ENCODE assay signal across 12 cellular contexts in genomic region chr9:96169488-96169887, GRCh38.
DNase-seq lines count a peak whose midpoint lies in the region; ATAC-seq and TF ChIP-seq lines count a peak whose summit lies in the region.
"Had no signal": no experiment of that assay in that cellular context is flagged by ENCODE, and none has a peak within 500 bp of the region (broad histone marks: within the 10 kb centered on the region; RNA-seq: fewer than 3 reads in every experiment).

No MANE protein-coding gene starts in this region.

- H3K27ac ChIP-seq in IMR-90 (ENCODE audit: insufficient read depth, low read length), result no peak overlapping the region

- no peak overlapping the region for H2BK20ac ChIP-seq in IMR-90 (ENCODE audit: low read depth, low read length)

- H3K4me1 ChIP-seq in IMR-90 (ENCODE audit: control insufficient read depth, insufficient read depth, low read length), result no peaks in the 10 kb centered on the region; the same call in 1 of the 2 replicates

- no peak overlapping the region for H3K14ac ChIP-seq in IMR-90 (replicated peaks; ENCODE audit: low read depth, low read length)

- no peak overlapping the region for H3K23ac ChIP-seq in IMR-90 (ENCODE audit: low read depth, low read length)

- peaks cover 6% of the 10 kb centered on the region for H3K9me3 Mint-ChIP-seq in nephron progenitor cell

- no peak overlapping the region for H3K27ac Mint-ChIP-seq in nephron progenitor cell
- H3K27ac Mint-ChIP-seq in T-helper 17 cell, result no peak overlapping the region
- H3K27ac Mint-ChIP-seq: CD8-positive, alpha-beta T cell had no signal

- H3K4me3 Mint-ChIP-seq in nephron progenitor cell (no peak overlapping the region), T-helper 17 cell (no peak overlapping the region)
- H3K4me3 Mint-ChIP-seq: brain; CD8-positive, alpha-beta T cell had no signal

- no peak overlapping the region for H2AK9ac ChIP-seq in IMR-90 (replicated peaks; ENCODE audit: low read depth, low read length, poor library complexity)

- in situ Hi-C loops in IMR-90 (cut with MboI; ENCODE audit: low sequenced_read_pairs) (no loop called here), KBM-7 (cut with MboI; ENCODE audit: low pct_unique_long_range_greater_than_20kb, low sequenced_read_pairs) (no loop called here)

- H3K4me2 ChIP-seq in IMR-90 (ENCODE audit: low read depth, low read length), result no peak overlapping the region

- H3K4me3 ChIP-seq in IMR-90 (ENCODE audit: insufficient read depth, low read depth, low read length), result no peak overlapping the region

- no TSS peak for BruUV-seq in IMR-90 (replicated peaks; lab: Mats Ljungman, UMichigan)

- H2BK5ac ChIP-seq in IMR-90 (ENCODE audit: low read depth, low read length, poor library complexity, severe bottlenecking), result no peak overlapping the region

- no peak overlapping the region for H3K18ac ChIP-seq in IMR-90 (ENCODE audit: low read depth, low read length)

- no CpG with 5 or more reads among the region's 15 CpGs for WGBS in IMR-90 (ENCODE audit: extremely low coverage in 2 of 2, insufficient read length in 1 of 2), 2 experiments

- H3K36me3 ChIP-seq in IMR-90 (ENCODE audit: control insufficient read depth, insufficient read depth, low read length), result no peaks in the 10 kb centered on the region

- H4K20me1 ChIP-seq in IMR-90 (ENCODE audit: insufficient read depth, low read length), result no peaks in the 10 kb centered on the region

- H3K27me3 ChIP-seq in IMR-90 (ENCODE audit: control insufficient read depth, insufficient read depth, low read length), result peaks cover 7% of the 10 kb centered on the region; the same call in 1 of the 2 replicates

- ATAC-seq in IMR-90 (ENCODE audit: low read depth) (peak; percentile 87), esophagus mucosa (peak; percentile 55), GM18517 (IDR thresholded peaks at IDR 0.05; ENCODE audit: unreplicated experiment) (no peak), T-helper 17 cell (no peak)
- ATAC-seq: CD8-positive, alpha-beta T cell had no signal

- CTCF ChIA-PET in IMR-90 (lab: Yijun Ruan, JAX), result interaction anchor here (1.0 kb wide), 1 partner anchor 10 kb away, joined by 4 read pairs; no protein-coding TSS in a partner anchor

- peak; percentile 62 for DNase-seq in AG20443 (ENCODE audit: low spot score)
- peak; percentile 4 for DNase-seq in IMR-90
- peak; percentile 92 for DNase-seq in nephron progenitor cell
- no peak for DNase-seq in activated CD8-positive, alpha-beta memory T cell treated with anti-CD3 and anti-CD28 coated beads for 24 hours
- no peak for DNase-seq in KBM-7
- DNase-seq in T-helper 17 cell, result no peak
- DNase-seq: activated CD4-positive, alpha-beta T cell treated with anti-CD3 and anti-CD28 coated beads for 4 hours; CD8-positive, alpha-beta T cell; NCI-H524 treated with DMSO at 0.1 percent for 48 hours had no signal

- no peak overlapping the region for H2AK5ac ChIP-seq in IMR-90 (ENCODE audit: low read depth, low read length)

- H3K27me3 Mint-ChIP-seq in nephron progenitor cell (ENCODE audit: low read depth, poor library complexity) (peaks cover 63% of the 10 kb centered on the region), T-helper 17 cell (peaks cover 42% of the 10 kb centered on the region)

- H3K9me3 ChIP-seq in IMR-90 (ENCODE audit: control insufficient read depth, insufficient read depth, low read length), result no peaks in the 10 kb centered on the region; the same call in 1 of the 2 replicates
- no peaks in the 10 kb centered on the region for H3K9me3 ChIP-seq in T-helper 17 cell (ENCODE audit: control insufficient read depth, low read length, poor library complexity, severe bottlenecking)

- TF ChIP-seq CTCF in IMR-90 (conservative IDR thresholded peaks at IDR 0.05; ENCODE audit: low read depth, low read length) (no peak), nephron progenitor cell (IDR thresholded peaks at IDR 0.05) (no peak)

- intact Hi-C loops in IMR-90 (cut with micrococcal nuclease), result no loop called here

- H4K8ac ChIP-seq in IMR-90 (ENCODE audit: low read depth in 2 of 2, low read length in 2 of 2), result no peak overlapping the region

- H4K91ac ChIP-seq in IMR-90 (ENCODE audit: insufficient read depth, low read depth, low read length), result no peak overlapping the region

- no peak overlapping the region for H3K56ac ChIP-seq in IMR-90 (ENCODE audit: extremely low read depth, insufficient read depth, low read length)

- H4K5ac ChIP-seq in IMR-90 (ENCODE audit: low read depth, low read length), result no peak overlapping the region

- no peaks in the 10 kb centered on the region for H3K9me1 ChIP-seq in IMR-90 (ENCODE audit: insufficient read depth, low read length)

- no peak overlapping the region for H2BK120ac ChIP-seq in IMR-90 (ENCODE audit: low read depth, low read length)

- H3K36me3 Mint-ChIP-seq in nephron progenitor cell (ENCODE audit: low read depth), result no peaks in the 10 kb centered on the region
- peaks cover 2% of the 10 kb centered on the region for H3K36me3 Mint-ChIP-seq in T-helper 17 cell (ENCODE audit: low read depth)
- H3K36me3 Mint-ChIP-seq: brain; CD8-positive, alpha-beta T cell had no signal

- no peak overlapping the region for H3K9ac ChIP-seq in IMR-90 (ENCODE audit: low read depth, low read length)

- no peak overlapping the region for H2BK15ac ChIP-seq in IMR-90 (ENCODE audit: low read depth, low read length)

- peak overlapping the region; percentile 47 for H2AFZ ChIP-seq in IMR-90 (replicated peaks; ENCODE audit: low read length, poor library complexity)

- TF ChIP-seq POLR2A in IMR-90 (IDR thresholded peaks at IDR 0.05; ENCODE audit: low read depth, low read length), result no peak

- H3K4me1 Mint-ChIP-seq in nephron progenitor cell (peaks cover 40% of the 10 kb centered on the region), T-helper 17 cell (peaks cover 3% of the 10 kb centered on the region)

- no peak overlapping the region for H3K4ac ChIP-seq in IMR-90 (ENCODE audit: low read depth, low read length)

- no peaks in the 10 kb centered on the region for H3K79me1 ChIP-seq in IMR-90 (ENCODE audit: low read depth in 1 of 2, low read length in 2 of 2)

- TF ChIP-seq RAD21 in IMR-90 (IDR thresholded peaks at IDR 0.05; ENCODE audit: low read length), result no peak

- dilution Hi-C loops in IMR-90 (cut with HindIII; ENCODE audit: low sequenced_read_pairs, unreplicated experiment), result no loop called here

- POLR2A ChIA-PET in IMR-90 (lab: Charles Lee; ENCODE audit: unreplicated experiment), result no interaction called here

TF ChIP-seq in IMR-90, 13 proteins besides CTCF, POLR2A, EP300 and RAD21:
- TF ChIP-seq RFX5 (IDR thresholded peaks at IDR 0.05; ENCODE audit: low read depth, low read length) (no peak), MAFK (IDR thresholded peaks at IDR 0.05; ENCODE audit: low read depth, low read length) (no peak), MXI1 (IDR thresholded peaks at IDR 0.05; ENCODE audit: borderline replicate concordance, low read depth, low read length) (no peak), SMC3 (IDR thresholded peaks at IDR 0.05; ENCODE audit: low read depth, low read length) (no peak), FOS (IDR thresholded peaks at IDR 0.05; ENCODE audit: low read depth, low read length) (no peak), BHLHE40 (IDR thresholded peaks at IDR 0.05; ENCODE audit: low read depth, low read length) (no peak), USF2 (IDR thresholded peaks at IDR 0.05; ENCODE audit: low read depth, low read length) (no peak), MAZ (IDR thresholded peaks at IDR 0.05; ENCODE audit: borderline replicate concordance, low read depth, low read length) (no peak), CHD1 (IDR thresholded peaks at IDR 0.05; ENCODE audit: low read depth, low read length) (no peak), NFE2L2 (IDR thresholded peaks at IDR 0.05; ENCODE audit: low read depth, low read length) (no peak)
TF ChIP-seq in IMR-90: peak in this region for 0.

Comparison
In these comparisons a context has a peak if more than half of its experiments do, and no peak if none do; other contexts are left out.
1. DNase-seq: peak in AG20443 (single experiment), IMR-90 (single experiment) and nephron progenitor cell (single experiment); none in activated CD8-positive, alpha-beta memory T cell treated with anti-CD3 and anti-CD28 coated beads for 24 hours (single experiment), KBM-7 (single experiment) and T-helper 17 cell (0 of 3).
2. ATAC-seq: peak in IMR-90 (single experiment) and esophagus mucosa (single experiment); none in GM18517 (single experiment) and T-helper 17 cell (single experiment).